In the genomic region with DNA sequence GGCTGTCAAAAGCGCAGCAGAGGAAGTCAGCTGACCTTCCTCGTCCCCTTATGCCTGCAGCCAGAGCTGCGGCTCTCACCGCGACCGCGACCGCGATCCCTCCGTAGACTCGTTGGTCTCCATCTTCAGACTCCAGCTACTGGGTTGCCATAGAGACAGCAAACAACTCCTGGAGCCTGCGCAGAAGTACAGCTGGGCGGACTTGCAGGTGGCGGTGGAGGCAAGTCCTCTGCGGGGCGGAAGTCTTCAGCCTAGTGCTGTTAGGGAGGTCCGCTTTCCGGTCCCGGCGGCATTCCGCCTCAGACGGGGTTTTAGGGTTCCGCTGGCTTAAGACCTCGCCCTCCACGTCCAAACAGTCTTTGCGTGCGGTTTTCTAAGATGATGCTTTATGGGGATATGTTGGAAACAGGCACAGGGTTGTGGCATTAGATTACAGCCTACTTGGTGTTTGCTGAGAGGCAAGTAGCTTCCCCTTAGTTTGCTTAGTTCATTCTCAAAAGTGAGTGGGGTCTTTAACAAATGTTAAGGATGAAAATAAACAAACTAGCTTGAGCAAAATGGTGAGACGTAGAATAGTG, we compare ENCODE assay signal across 8 cellular contexts. TPM values are rescaled to one million over a fixed set of nuclear protein-coding genes. Genes with fewer than 3 reads are reported as not detected.
A peak's percentile ranks its signal among the peaks of the same experiment; 100 is the strongest.
DNase-seq lines count a peak whose midpoint lies in the region; ATAC-seq, FAIRE-seq and TF ChIP-seq lines count a peak whose summit lies in the region.

TSS of gene SPAG8 (minus strand) at position 238 of the 578 bp plus-strand sequence. CDS start at position 123, 115 bp downstream.

- intact Hi-C loops in mammary epithelial cell (cut with micrococcal nuclease), result no loop called here

- no peak within 1 kb of the TSS for H3K9ac ChIP-seq in mammary epithelial cell (ENCODE audit: insufficient read depth, low read length)

- TF ChIP-seq CTCF in VCaP (conservative IDR thresholded peaks at IDR 0.05) (no peak), mammary epithelial cell (conservative IDR thresholded peaks at IDR 0.05 in 1 of 2, IDR thresholded peaks at IDR 0.05 in 1 of 2; ENCODE audit: extremely low read depth in 1 of 2, insufficient read depth in 1 of 2, low read depth in 1 of 2, low read length in 2 of 2) (no peak)

- CTCF ChIA-PET in mammary epithelial cell (lab: Charles Lee; ENCODE audit: low non-redundant PET), result interaction anchor here (0.5 to 0.6 kb wide), 2 partner anchors 15 to 695 kb away, joined by 3 to 5 read pairs; no protein-coding TSS in a partner anchor

- 5% methylated on average over 19 of the region's 28 CpGs for WGBS in mammary epithelial cell (ENCODE audit: low coverage, missing lambda C conversion rate)
- WGBS in small intestine, 3 donors, result 1 to 2% (median 2%) methylated on average over 27 to 28 of the region's 28 CpGs

- DNase-seq in A172 (ENCODE audit: low spot score) (peak; percentile 63), NCI-H2107 treated with DMSO at 0.1 percent for 48 hours (lab: John Stamatoyannopoulos, UW; ENCODE audit: unreplicated experiment) (peak; percentile 95), mammary epithelial cell (peak; percentile 90), iPS-NIHi7 (ENCODE audit: extremely low spot score) (peak; percentile 95), small intestine (peak; percentile 97)

- H3K27ac ChIP-seq in VCaP (peak within 1 kb of the TSS; percentile 98), mammary epithelial cell (ENCODE audit: insufficient read depth, low read depth, low read length) (no peak within 1 kb of the TSS), small intestine (ENCODE audit: low read depth in 1 of 2, low read length in 1 of 2) (peak within 1 kb of the TSS; percentile 83 to 98)

- H3K9me3 ChIP-seq in mammary epithelial cell (replicated peaks; ENCODE audit: insufficient read depth, low read length) (no peaks in the 10 kb centered on the region), small intestine (ENCODE audit: control insufficient read depth, low read depth) (no peaks in the 10 kb centered on the region)

- H3K4me1 ChIP-seq in mammary epithelial cell (ENCODE audit: insufficient read depth, low read length), result peaks cover 23% of the 10 kb centered on the region
- H3K4me1 ChIP-seq in small intestine (ENCODE audit: control insufficient read depth in 2 of 2, insufficient read depth in 1 of 2, low read depth in 1 of 2, low read length in 1 of 2), result peaks cover 6 to 10% of the 10 kb centered on the region in 2 donors

- H3K27me3 ChIP-seq in mammary epithelial cell (ENCODE audit: insufficient read depth, low read length) (no peaks in the 10 kb centered on the region), small intestine (ENCODE audit: control insufficient read depth in 2 of 2, insufficient read depth in 2 of 2, low read length in 2 of 2) (no peaks in the 10 kb centered on the region)

- H3K4me3 ChIP-seq in mammary epithelial cell (replicated peaks in 1 of 3; ENCODE audit: insufficient read depth in 1 of 3, low read depth in 2 of 3, low read length in 3 of 3) (peak within 1 kb of the TSS; percentile 26 to 57 (median 47)), small intestine (ENCODE audit: low read depth in 1 of 2, low read length in 2 of 2) (peak within 1 kb of the TSS in 1 of 2 donors; percentile 21)

- dilution Hi-C loops in mammary epithelial cell (cut with HindIII; ENCODE audit: low sequenced_read_pairs), result loop anchor here (5.0 kb wide), 1 partner anchor 50 kb away; no protein-coding TSS in a partner anchor

- peaks cover 7% of the 10 kb centered on the region for H3K79me2 ChIP-seq in mammary epithelial cell (ENCODE audit: insufficient read depth, low read length)

- H4K20me1 ChIP-seq in mammary epithelial cell (ENCODE audit: insufficient read depth, low read length), result no peaks in the 10 kb centered on the region

- H3K4me2 ChIP-seq in mammary epithelial cell (ENCODE audit: insufficient read depth, low read depth, low read length), result peak within 1 kb of the TSS; percentile 81

- peak within 1 kb of the TSS; percentile 89 for H2AFZ ChIP-seq in mammary epithelial cell (ENCODE audit: low read depth, low read length)

- in situ Hi-C loops in mammary epithelial cell (cut with MboI; ENCODE audit: low sequenced_read_pairs in 2 of 2), result no loop called here

- no TSS peak for BruUV-seq in mammary epithelial cell (replicated peaks; lab: Mats Ljungman, UMichigan)

- FAIRE-seq in small intestine (lab: Jason Lieb, UNC), result no peak

- peak; percentile 75 for ATAC-seq in GM18858 (IDR thresholded peaks at IDR 0.05; ENCODE audit: unreplicated experiment)
- ATAC-seq in HG03066 (IDR thresholded peaks at IDR 0.05; ENCODE audit: low read depth, unreplicated experiment), result peak; percentile 52

- H3K36me3 ChIP-seq in mammary epithelial cell (ENCODE audit: insufficient read depth, low read length) (no peaks in the 10 kb centered on the region), small intestine (ENCODE audit: control insufficient read depth in 2 of 2, insufficient read depth in 2 of 2, low read length in 2 of 2) (no peaks in the 10 kb centered on the region)

RNA-seq across cellular contexts. Expression of gene SPAG8, which starts in this region (rescaled TPM):
- 0.21 and 0.29 TPM in 2 replicates for total RNA-seq in A172 (2014; rRNA removed; shearing (Covaris generic))
- total RNA-seq in mammary epithelial cell, result under 1 TPM; 0.82 to 0.83 TPM
- 0.23 TPM for polyA plus RNA-seq in mammary epithelial cell
- not detected for polyA minus RNA-seq in mammary epithelial cell
- under 1 TPM in 1 of 3 donors, not detected in 2; 0.49 TPM for polyA plus RNA-seq in small intestine

Comparison
In these comparisons a context has a peak if more than half of its experiments do, and no peak if none do; other contexts are left out.
1. Peak in DNase-seq in A172; RNA of the gene not detected or under 1 TPM.
2. Peak in DNase-seq, H3K4me3 ChIP-seq and H3K4me2 ChIP-seq in mammary epithelial cell; RNA of the gene not detected or under 1 TPM.
3. Peak in DNase-seq and H3K27ac ChIP-seq in small intestine; RNA of the gene not detected or under 1 TPM.